Comparison of ENCODE assay signal across 8 cellular contexts in the genomic region with DNA sequence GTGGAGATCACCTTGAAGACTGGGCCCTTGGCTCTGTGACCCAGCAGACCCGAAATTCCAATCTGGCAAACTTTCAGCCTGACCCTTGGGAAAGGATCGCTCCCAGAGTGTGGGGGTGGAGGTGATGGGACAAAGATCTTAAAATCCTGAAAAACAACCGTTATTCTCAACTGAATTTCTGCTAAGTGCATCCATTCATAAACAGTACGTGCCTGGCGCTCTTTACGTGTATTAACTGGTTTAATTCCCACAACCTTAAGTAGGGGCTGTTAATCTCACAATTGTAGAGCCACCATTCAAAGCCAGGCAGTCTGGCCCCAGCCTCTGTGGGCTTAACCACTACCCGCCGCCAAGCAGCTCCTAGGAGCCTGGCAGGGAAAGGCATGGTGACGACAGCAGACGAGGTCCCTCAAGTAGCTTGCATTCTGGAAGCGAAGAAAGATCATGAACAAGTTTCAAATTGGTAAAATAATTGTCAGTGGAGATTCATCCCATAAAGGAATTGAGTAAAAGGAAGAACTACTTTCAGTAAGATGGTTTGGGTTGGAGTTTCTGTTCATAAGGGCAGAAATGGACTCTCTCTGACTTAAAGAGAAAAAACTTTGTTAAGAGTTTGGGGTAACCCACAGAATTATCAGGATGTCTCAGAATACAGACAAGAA. TPM values are rescaled to one million over a fixed set of nuclear protein-coding genes. Genes with fewer than 3 reads are reported as not detected.
DNase-seq lines count a peak whose midpoint lies in the region; ATAC-seq and TF ChIP-seq lines count a peak whose summit lies in the region.

No MANE protein-coding gene starts in this region.

- H3K27ac Mint-ChIP-seq in chondrocyte (ENCODE audit: unreplicated experiment) = peak overlapping the region; percentile 99

- TF ChIP-seq CTCF in chondrocyte (IDR thresholded peaks at IDR 0.05) (no peak), lower leg skin (IDR thresholded peaks at IDR 0.05) (no peak)

- H3K36me3 Mint-ChIP-seq in chondrocyte (ENCODE audit: low read depth) = no peaks in the 10 kb centered on the region

- intact Hi-C loops in lower leg skin (cut with DNase I; ENCODE audit: low total_unique reads) = no loop called here

- WGBS in lower leg skin, 2 donors = 7 to 11% methylated on average over 11 of the region's 11 CpGs

- peak overlapping the region; percentile 10 for H3K4me3 ChIP-seq in lower leg skin (ENCODE audit: low read depth, poor library complexity, severe bottlenecking)

- TF ChIP-seq POLR2A in lower leg skin (IDR thresholded peaks at IDR 0.05) = no peak

- ATAC-seq in GM19438 (IDR thresholded peaks at IDR 0.05; ENCODE audit: low read depth, unreplicated experiment) = peak; percentile 26
- ATAC-seq in HG03558 (IDR thresholded peaks at IDR 0.05; ENCODE audit: extremely low read depth, unreplicated experiment) = peak; percentile 6
- peak; percentile 59 for ATAC-seq in stimulated activated naive CD8-positive, alpha-beta T cell treated with anti-CD3 and anti-CD28 coated beads, Interleukin-15, Interleukin-2, amounts not matched to agents 100 U/mL and 50 U/mL, for 24 hours

- H3K4me3 Mint-ChIP-seq in chondrocyte (ENCODE audit: unreplicated experiment) = peak overlapping the region; percentile 76

- no peaks in the 10 kb centered on the region for H3K9me3 Mint-ChIP-seq in chondrocyte (ENCODE audit: low read depth)

- H3K27me3 Mint-ChIP-seq in chondrocyte (ENCODE audit: low read depth) = no peaks in the 10 kb centered on the region

- DNase-seq in COLO668 (lab: John Stamatoyannopoulos, UW; ENCODE audit: unreplicated experiment) (peak; percentile 61), SW480 (ENCODE audit: low spot score) (peak; percentile 65), chondrocyte (ENCODE audit: low spot score) (no peak), lower leg skin (ENCODE audit: low spot score in 2 of 2) (peak in 1 of 2 donors; percentile 93), HuH-7.5 (ENCODE audit: low spot score) (no peak)
- peak; percentile 68 for DNase-seq in stimulated activated naive CD8-positive, alpha-beta T cell treated with anti-CD3 and anti-CD28 coated beads, Interleukin-15, Interleukin-2, amounts not matched to agents 100 U/mL and 50 U/mL, for 24 hours

- peaks cover 67% of the 10 kb centered on the region for H3K4me1 Mint-ChIP-seq in chondrocyte (ENCODE audit: low read depth)

RNA-seq across cellular contexts. Expression of gene RGS16, which starts 11.4 kb away (rescaled TPM):
- total RNA-seq in chondrocyte (0.56 to 7.7 TPM (median 7.0 TPM) in 3 replicates), lower leg skin (1 to 10 TPM in 2 of 4 donors, under 1 TPM in 1, not detected in 1; 0.37 to 1.2 (median 1.1) TPM)

RNA-seq across cellular contexts. Expression of gene RNASEL, which starts 26.5 kb away (rescaled TPM):
- 3.5 to 5.2 TPM (median 4.0 TPM) in 3 replicates for total RNA-seq in chondrocyte
- total RNA-seq in lower leg skin = 1 to 10 TPM; 6.1 to 8.0 (median 7.1) TPM

Comparison
In these comparisons a context has a peak if more than half of its experiments do, and no peak if none do; other contexts are left out.
1. DNase-seq: peak in COLO668 (single experiment), SW480 (single experiment) and stimulated activated naive CD8-positive, alpha-beta T cell treated with anti-CD3 and anti-CD28 coated beads, Interleukin-15, Interleukin-2, amounts not matched to agents 100 U/mL and 50 U/mL, for 24 hours (single experiment); none in chondrocyte (single experiment) and HuH-7.5 (single experiment).
2. ATAC-seq: peak in every context shown above with its lines; median percentile 59 in stimulated activated naive CD8-positive, alpha-beta T cell treated with anti-CD3 and anti-CD28 coated beads, Interleukin-15, Interleukin-2, amounts not matched to agents 100 U/mL and 50 U/mL, for 24 hours; 26 in GM19438; 6 in HG03558.